Comparison of ENCODE assay signal across 1 cellular context in the genomic region with DNA sequence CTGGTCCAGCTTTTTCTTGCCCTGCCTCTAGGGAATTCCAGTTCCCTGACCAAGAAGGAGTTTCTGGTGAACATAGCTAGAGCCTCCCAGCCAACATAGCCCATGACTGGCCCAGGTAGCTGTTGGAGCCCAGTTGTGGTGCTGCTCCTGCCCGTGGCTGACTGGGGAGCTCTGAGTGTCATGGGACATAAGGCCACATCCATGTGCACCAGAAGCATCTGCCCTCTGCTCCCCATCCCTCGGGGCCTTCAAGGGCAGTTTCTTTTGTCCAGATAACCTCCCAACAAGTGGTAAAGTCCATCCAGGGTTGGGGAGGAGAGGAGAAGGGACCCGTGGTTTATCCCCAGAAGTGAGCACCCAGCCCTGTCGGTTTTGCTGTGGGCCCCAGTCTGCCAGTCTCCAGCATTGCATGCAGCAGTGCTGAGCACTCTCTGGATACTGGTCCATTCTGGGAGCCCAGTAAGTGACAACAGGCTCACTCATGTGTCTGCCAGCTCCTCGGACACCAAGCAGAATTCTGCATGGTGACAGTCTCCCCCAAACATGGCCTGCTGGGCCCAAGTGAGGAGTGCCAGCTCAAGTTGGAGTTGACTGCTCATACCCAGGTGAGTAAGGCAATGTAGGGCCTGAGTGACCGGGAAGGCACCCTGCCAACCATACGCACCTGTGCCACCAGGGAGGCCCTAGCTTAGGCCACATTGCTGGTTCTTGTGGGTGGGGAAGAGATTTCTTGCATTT.
TF ChIP-seq lines count a peak whose summit lies in the region.

No MANE protein-coding gene starts in this region.

TF ChIP-seq in HepG2, 621 proteins besides CTCF, POLR2A, EP300 and RAD21:
- TF ChIP-seq POLR2AphosphoS2 (IDR thresholded peaks at IDR 0.05; ENCODE audit: low read depth, low read length) (0 out of 2 replicates have a peak, but pooled peaks have one; percentile 40), TAF15 (IDR thresholded peaks at IDR 0.05; ENCODE audit: low read depth, low read length, poor library complexity, severe bottlenecking) (no peak)
